In genomic region chr20:45894797-45895196, GRCh38 we compare ENCODE assay signal across 1 cellular context.
TF ChIP-seq lines count a peak whose summit lies in the region.

No MANE protein-coding gene starts in this region.

TF ChIP-seq in K562, 482 proteins besides CTCF, POLR2A, EP300 and RAD21:
- TF ChIP-seq ETV5 (CRISPR knock-in tag; IDR thresholded peaks at IDR 0.05; ENCODE audit: low read depth): no peak
- peak; percentile 61 for TF ChIP-seq POLR2G (IDR thresholded peaks at IDR 0.05; ENCODE audit: low read depth, low read length)
